9 cellular contexts compared by ENCODE assay signal in genomic region chr9:136244776-136245193, GRCh38. TPM values are rescaled to one million over a fixed set of nuclear protein-coding genes. Genes with fewer than 3 reads are reported as not detected.
DNase-seq lines count a peak whose midpoint lies in the region; ATAC-seq and TF ChIP-seq lines count a peak whose summit lies in the region.
"Had no signal": no experiment of that assay in that cellular context is flagged by ENCODE, and none has a peak within 500 bp of the region (broad histone marks: within the 10 kb centered on the region; RNA-seq: fewer than 3 reads in every experiment).

No MANE protein-coding gene starts in this region.

- peaks cover 33 to 47% (median 43%) of the 10 kb centered on the region in 3 donors for H3K4me1 Mint-ChIP-seq in T-cell

- no peaks in the 10 kb centered on the region for H3K36me3 Mint-ChIP-seq in T-cell

- no peak for DNase-seq in T-cell
- no peak for DNase-seq in foreskin keratinocyte
- no peak for DNase-seq in skeletal muscle cell (ENCODE audit: low read depth)
- DNase-seq in H4 (ENCODE audit: low spot score): no peak
- DNase-seq in NCI-H2029 (lab: John Stamatoyannopoulos, UW): no peak

- H3K4me3 ChIP-seq in skeletal muscle cell (ENCODE audit: low read depth, low read length): peak overlapping the region; percentile 76

- H3K4me1 ChIP-seq in foreskin keratinocyte: peaks cover 9% of the 10 kb centered on the region

- peak overlapping the region; percentile 62 for H3K27ac ChIP-seq in foreskin keratinocyte

- H3K4me3 Mint-ChIP-seq in T-cell: peak overlapping the region; percentile 91 to 98 (median 92)

- peaks cover 38% of the 10 kb centered on the region for H3K27me3 ChIP-seq in foreskin keratinocyte

- ATAC-seq in GM18867 (IDR thresholded peaks at IDR 0.05; ENCODE audit: unreplicated experiment): peak; percentile 1
- ATAC-seq in T-cell (replicated peaks in 1 of 4): no peak
- ATAC-seq in foreskin keratinocyte: no peak
- ATAC-seq in GM18870 (IDR thresholded peaks at IDR 0.05; ENCODE audit: unreplicated experiment): no peak
- no peak for ATAC-seq in GM18858 (IDR thresholded peaks at IDR 0.05; ENCODE audit: unreplicated experiment)

- H3K9me3 Mint-ChIP-seq in T-cell: no peaks in the 10 kb centered on the region

- POLR2A ChIA-PET in T-cell (lab: Charles Lee): no interaction called here

- no peaks in the 10 kb centered on the region for H3K27me3 Mint-ChIP-seq in T-cell

- H3K27ac Mint-ChIP-seq in T-cell: peak overlapping the region; percentile 88 to 91

- TF ChIP-seq CTCF in foreskin keratinocyte (conservative IDR thresholded peaks at IDR 0.05): no peak

- CTCF ChIA-PET in T-cell (lab: Charles Lee): no interaction called here

RNA-seq across cellular contexts. Expression of gene QSOX2, which starts 0.8 kb away (rescaled TPM):
- total RNA-seq in T-cell (10 to 100 TPM; 14.1 to 19.4 (median 17.0) TPM), foreskin keratinocyte (11.9 and 13.6 TPM in 2 replicates)
- polyA plus RNA-seq in foreskin keratinocyte: 6.4 and 7.0 TPM in 2 replicates
- total RNA-seq in H4 (2014; rRNA removed; shearing (Covaris generic)): 9.2 and 10.3 TPM in 2 replicates

RNA-seq across cellular contexts. Expression of gene LHX3, which starts 39.9 kb away (rescaled TPM):
- total RNA-seq in T-cell (under 1 TPM in 2 of 5 donors, not detected in 3; 0.13 to 0.42 TPM), foreskin keratinocyte (not detected in 2 replicates)
- polyA plus RNA-seq in foreskin keratinocyte: not detected in 2 replicates
- total RNA-seq in H4 (2014; rRNA removed; shearing (Covaris generic)): not detected in 2 replicates
- total RNA-seq: activated CD8-positive, alpha-beta memory T cell treated with anti-CD3 and anti-CD28 coated beads for 36 hours had no signal

RNA-seq across cellular contexts. Expression of gene CCDC187, which starts 59.1 kb away (rescaled TPM):
- total RNA-seq in T-cell (under 1 TPM in 4 of 5 donors, not detected in 1; 0.07 to 0.20 (median 0.09) TPM), foreskin keratinocyte (0.03 TPM in 1 of 2 replicates, not detected in the other)
- polyA plus RNA-seq in foreskin keratinocyte: 0.01 and 0.03 TPM in 2 replicates
- total RNA-seq in H4 (2014; rRNA removed; shearing (Covaris generic)): not detected in 2 replicates
- total RNA-seq: activated CD8-positive, alpha-beta memory T cell treated with anti-CD3 and anti-CD28 coated beads for 36 hours had no signal
